Comparison of ENCODE assay signal across 22 cellular contexts in the genomic region with DNA sequence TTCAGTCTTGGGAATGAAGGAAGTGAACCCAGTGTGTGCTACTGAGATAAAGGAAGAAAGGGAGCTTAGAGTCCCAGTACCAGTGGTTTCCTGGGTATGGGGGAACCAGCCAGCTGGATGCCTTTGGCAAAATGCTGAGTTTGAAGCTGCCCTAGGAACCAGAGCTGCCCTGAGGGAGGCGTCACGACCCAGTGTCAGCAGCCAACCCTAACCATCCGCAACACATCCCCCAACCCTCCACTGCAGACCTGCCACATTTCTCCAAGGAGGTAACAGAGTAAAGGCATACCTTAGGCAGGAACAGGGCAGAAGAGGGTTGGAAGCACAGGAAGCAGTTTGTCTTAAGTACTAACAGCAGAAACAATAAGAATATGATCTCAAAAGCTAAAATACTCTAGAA. TPM values are rescaled to one million over a fixed set of nuclear protein-coding genes. Genes with fewer than 3 reads are reported as not detected.
"Had no signal": no experiment of that assay in that cellular context is flagged by ENCODE, and none has a peak within 500 bp of the region (broad histone marks: within the 10 kb centered on the region; RNA-seq: fewer than 3 reads in every experiment).

No MANE protein-coding gene starts in this region.

- H3K4me3 ChIP-seq: esophagus muscularis mucosa, sigmoid colon, testis had no signal

- DNase-seq: activated CD4-positive, alpha-beta T cell treated with anti-CD3 and anti-CD28 coated beads, Interleukin-2, amount 50 U/mL, for 4 hours; activated gamma-delta T cell; activated T-cell treated with anti-CD3 and anti-CD28 coated beads, Interleukin-2, amount 50 U/mL, for 48 hours; amygdala; cerebellar nuclear complex; effector memory CD8-positive, alpha-beta T cell; glutamatergic neuron; left colon; sigmoid colon; stimulated activated CD4-positive, alpha-beta T cell treated with anti-CD3 and anti-CD28 coated beads, Interleukin-12 subunit alpha, Interleukin-12 subunit beta, amount 100 ng/mL, for 4 hours; stimulated activated naive CD8-positive, alpha-beta T cell treated with anti-CD3 and anti-CD28 coated beads, Interleukin-15, Interleukin-2, amounts not matched to agents 100 U/mL and 50 U/mL, for 24 hours; T1000; testis had no signal

- H3K27ac ChIP-seq: esophagus muscularis mucosa, sigmoid colon, testis had no signal

- H3K27me3 ChIP-seq: esophagus muscularis mucosa, sigmoid colon, testis had no signal

- H3K9me3 Mint-ChIP-seq: dendritic cell treated with granulocyte-macrophage colony-stimulating factor and Interleukin-4, amounts not matched to agents 40 ng/mL and 50 ng/mL, for 4 days; effector memory CD8-positive, alpha-beta T cell had no signal

- H3K27ac Mint-ChIP-seq: activated naive CD8-positive, alpha-beta T cell; dendritic cell treated with granulocyte-macrophage colony-stimulating factor and Interleukin-4, amounts not matched to agents 40 ng/mL and 50 ng/mL, for 4 days had no signal

- H3K4me1 ChIP-seq: esophagus muscularis mucosa, sigmoid colon, testis had no signal

- H3K4me1 Mint-ChIP-seq: brain had no signal

- H3K27me3 Mint-ChIP-seq: activated naive CD8-positive, alpha-beta T cell; brain; dendritic cell treated with granulocyte-macrophage colony-stimulating factor and Interleukin-4, amounts not matched to agents 40 ng/mL and 50 ng/mL, for 4 days; effector memory CD8-positive, alpha-beta T cell had no signal

- H3K9me3 ChIP-seq: esophagus muscularis mucosa, sigmoid colon, testis had no signal

- H3K4me3 Mint-ChIP-seq: activated naive CD8-positive, alpha-beta T cell; brain; dendritic cell treated with granulocyte-macrophage colony-stimulating factor and Interleukin-4, amounts not matched to agents 40 ng/mL and 50 ng/mL, for 4 days; effector memory CD8-positive, alpha-beta T cell had no signal

RNA-seq across cellular contexts. Expression of a gene that starts 42.1 kb away (rescaled TPM):
- total RNA-seq: esophagus muscularis mucosa, left colon, lung microvascular endothelial cell, mucosa of gallbladder, osteoblast, sigmoid colon, ureter had no signal
- polyA plus RNA-seq: neural cell had no signal
